1 cellular context compared by ENCODE assay signal in genomic region chr1:155968670-155969069, GRCh38.
TF ChIP-seq lines count a peak whose summit lies in the region.

No MANE protein-coding gene starts in this region.

TF ChIP-seq in IMR-90, 13 proteins besides CTCF, POLR2A, EP300 and RAD21:
- TF ChIP-seq MAZ (IDR thresholded peaks at IDR 0.05; ENCODE audit: borderline replicate concordance, low read depth, low read length) (peak; percentile 63; the same call in 1 of the 2 replicates), SMC3 (IDR thresholded peaks at IDR 0.05; ENCODE audit: low read depth, low read length) (no peak), NFE2L2 (IDR thresholded peaks at IDR 0.05; ENCODE audit: low read depth, low read length) (no peak)
